17 cellular contexts compared by ENCODE assay signal in genomic region chr9:6905850-6906375, GRCh38.
DNase-seq lines count a peak whose midpoint lies in the region; ATAC-seq and TF ChIP-seq lines count a peak whose summit lies in the region.
"Had no signal": no experiment of that assay in that cellular context is flagged by ENCODE, and none has a peak within 500 bp of the region (broad histone marks: within the 10 kb centered on the region; RNA-seq: fewer than 3 reads in every experiment).

No MANE protein-coding gene starts in this region.

- no peak overlapping the region for H3K18ac ChIP-seq in trophoblast cell (ENCODE audit: low read length)

- H3K79me1 ChIP-seq in trophoblast cell (ENCODE audit: low read length), result no peaks in the 10 kb centered on the region

- no peak overlapping the region for H2AK5ac ChIP-seq in trophoblast cell (ENCODE audit: low read length)

- peak; percentile 65 for DNase-seq in G401 (ENCODE audit: low spot score)
- peak; percentile 32 for DNase-seq in NCI-H69 (lab: John Stamatoyannopoulos, UW)
- DNase-seq in endodermal cell, result no peak
- DNase-seq in trophoblast cell, result no peak
- no peak for DNase-seq in NCI-H2029 (lab: John Stamatoyannopoulos, UW)
- no peak for DNase-seq in activated naive CD4-positive, alpha-beta T cell treated with anti-CD3 and anti-CD28 coated beads, Interleukin-2, amount 10 ng/mL, durations not matched to agents 7 days and 5 days
- DNase-seq: CD4-positive, alpha-beta T cell; DMS153; DMS79 treated with DMSO at 0.1 percent for 48 hours; EL; GDM1; GOT3; HCEC 1CT; HFFc6 had no signal

- H4K91ac ChIP-seq in trophoblast cell (ENCODE audit: low read depth, low read length), result no peak overlapping the region

- H3K27ac ChIP-seq in endodermal cell (ENCODE audit: low read depth, low read length), result no peak overlapping the region
- no peak overlapping the region for H3K27ac ChIP-seq in trophoblast cell (ENCODE audit: low read depth, low read length)
- H3K27ac ChIP-seq: HL-60 had no signal

- no peak overlapping the region for H2BK5ac ChIP-seq in trophoblast cell (ENCODE audit: low read depth, low read length, poor library complexity)

- no peak overlapping the region for H2AFZ ChIP-seq in trophoblast cell (ENCODE audit: insufficient read depth, low read length, poor library complexity)

- no peaks in the 10 kb centered on the region for H3K27me3 ChIP-seq in endodermal cell (ENCODE audit: control insufficient read depth, insufficient read depth, low read length, poor library complexity, severe bottlenecking)
- no peaks in the 10 kb centered on the region for H3K27me3 ChIP-seq in trophoblast cell (ENCODE audit: insufficient read depth, low read length)

- H3K9me3 ChIP-seq in endodermal cell (ENCODE audit: control insufficient read depth, low read length) (no peaks in the 10 kb centered on the region), trophoblast cell (ENCODE audit: insufficient read depth, low read depth, low read length) (no peaks in the 10 kb centered on the region)

- no peak for ATAC-seq in HG03039 (IDR thresholded peaks at IDR 0.05; ENCODE audit: unreplicated experiment)

- H3K4me1 Mint-ChIP-seq in endodermal cell, result peaks cover 5% of the 10 kb centered on the region
- H3K4me1 Mint-ChIP-seq in activated naive CD4-positive, alpha-beta T cell treated with anti-CD3 and anti-CD28 coated beads, Interleukin-2, amount 10 ng/mL, durations not matched to agents 7 days and 5 days, result peaks cover 17% of the 10 kb centered on the region

- H3K4me3 Mint-ChIP-seq in endodermal cell, result no peak overlapping the region
- no peak overlapping the region for H3K4me3 Mint-ChIP-seq in activated naive CD4-positive, alpha-beta T cell treated with anti-CD3 and anti-CD28 coated beads, Interleukin-2, amount 10 ng/mL, durations not matched to agents 7 days and 5 days
- H3K4me3 Mint-ChIP-seq: B cell; CD4-positive, alpha-beta T cell; HFFc6 had no signal

- H3K27me3 Mint-ChIP-seq in endodermal cell (ENCODE audit: insufficient read depth), result no peaks in the 10 kb centered on the region
- H3K27me3 Mint-ChIP-seq in activated naive CD4-positive, alpha-beta T cell treated with anti-CD3 and anti-CD28 coated beads, Interleukin-2, amount 10 ng/mL, durations not matched to agents 7 days and 5 days, result no peaks in the 10 kb centered on the region
- H3K27me3 Mint-ChIP-seq: B cell; CD4-positive, alpha-beta T cell had no signal

- no peak overlapping the region for H4K12ac ChIP-seq in trophoblast cell (ENCODE audit: low read depth, low read length)

- H3K9ac ChIP-seq in endodermal cell (ENCODE audit: extremely low read depth, low read length, poor library complexity, severe bottlenecking) (no peak overlapping the region), trophoblast cell (ENCODE audit: low read length) (no peak overlapping the region)

- no peaks in the 10 kb centered on the region for H3K36me3 Mint-ChIP-seq in endodermal cell (ENCODE audit: low read depth)
- H3K36me3 Mint-ChIP-seq in activated naive CD4-positive, alpha-beta T cell treated with anti-CD3 and anti-CD28 coated beads, Interleukin-2, amount 10 ng/mL, durations not matched to agents 7 days and 5 days, result peaks cover 4% of the 10 kb centered on the region

- no peaks in the 10 kb centered on the region for H3K9me3 Mint-ChIP-seq in endodermal cell
- no peaks in the 10 kb centered on the region for H3K9me3 Mint-ChIP-seq in activated naive CD4-positive, alpha-beta T cell treated with anti-CD3 and anti-CD28 coated beads, Interleukin-2, amount 10 ng/mL, durations not matched to agents 7 days and 5 days
- H3K9me3 Mint-ChIP-seq: CD4-positive, alpha-beta T cell; HFFc6 had no signal

- H3K36me3 ChIP-seq in endodermal cell (ENCODE audit: control insufficient read depth, insufficient read depth, low read length), result peaks cover 3% of the 10 kb centered on the region
- no peaks in the 10 kb centered on the region for H3K36me3 ChIP-seq in trophoblast cell (ENCODE audit: control insufficient read depth in 1 of 2, insufficient read depth in 2 of 2, low read length in 2 of 2)

- CTCF ChIA-PET in activated naive CD4-positive, alpha-beta T cell treated with anti-CD3 and anti-CD28 coated beads, Interleukin-2, amount 10 ng/mL, durations not matched to agents 7 days and 5 days (lab: Charles Lee), result no interaction called here

- H3K4ac ChIP-seq in trophoblast cell (ENCODE audit: low read depth, low read length), result no peak overlapping the region

- no peak overlapping the region for H3K14ac ChIP-seq in trophoblast cell (ENCODE audit: low read length)

- no peak overlapping the region for H2BK120ac ChIP-seq in trophoblast cell (ENCODE audit: insufficient read depth, low read length, poor library complexity)

- TF ChIP-seq CTCF in endodermal cell (conservative IDR thresholded peaks at IDR 0.05), result no peak

- H3K23ac ChIP-seq in trophoblast cell (ENCODE audit: low read length), result peak overlapping the region; percentile 27

- peak overlapping the region; percentile 13 for H3K27ac Mint-ChIP-seq in endodermal cell
- no peak overlapping the region for H3K27ac Mint-ChIP-seq in activated naive CD4-positive, alpha-beta T cell treated with anti-CD3 and anti-CD28 coated beads, Interleukin-2, amount 10 ng/mL, durations not matched to agents 7 days and 5 days
- H3K27ac Mint-ChIP-seq: B cell; CD4-positive, alpha-beta T cell; HFFc6 had no signal

- no peak overlapping the region for H3K4me3 ChIP-seq in endodermal cell (ENCODE audit: low read length)
- no peak overlapping the region for H3K4me3 ChIP-seq in trophoblast cell (ENCODE audit: low read depth, low read length)

- H4K8ac ChIP-seq in trophoblast cell (ENCODE audit: low read depth, low read length), result no peak overlapping the region

- in situ Hi-C loops in G401 (cut with HindIII; ENCODE audit: low sequenced_read_pairs), result no loop called here

- no peak overlapping the region for H3K4me2 ChIP-seq in trophoblast cell (ENCODE audit: low read length)

- 90 to 91% methylated on average over 4 to 6 of the region's 6 CpGs for WGBS in endodermal cell (ENCODE audit: insufficient coverage in 1 of 2, insufficient read length in 1 of 2), 2 experiments
- no CpG with 5 or more reads among the region's 6 CpGs for WGBS in trophoblast cell (ENCODE audit: extremely low coverage, insufficient coverage, insufficient read length)

- H3K4me1 ChIP-seq in endodermal cell (ENCODE audit: control insufficient read depth, insufficient read depth, low read length) (peaks cover 4% of the 10 kb centered on the region), trophoblast cell (ENCODE audit: control insufficient read depth in 1 of 2, insufficient read depth in 2 of 2, low read length in 2 of 2) (no peaks in the 10 kb centered on the region)

- H2BK12ac ChIP-seq in trophoblast cell (ENCODE audit: low read length), result no peak overlapping the region

- H3K79me2 ChIP-seq in trophoblast cell (ENCODE audit: control insufficient read depth, insufficient read depth, low read length, poor library complexity), result no peaks in the 10 kb centered on the region

Comparison
In these comparisons a context has a peak if more than half of its experiments do, and no peak if none do; other contexts are left out.
1. DNase-seq: peak in G401 (single experiment) and NCI-H69 (single experiment); none in endodermal cell (single experiment), trophoblast cell (0 of 2), NCI-H2029 (single experiment) and activated naive CD4-positive, alpha-beta T cell treated with anti-CD3 and anti-CD28 coated beads, Interleukin-2, amount 10 ng/mL, durations not matched to agents 7 days and 5 days (single experiment).